ENCODE assay signal across 23 cellular contexts in genomic region chr9:138040446-138041430, GRCh38.
DNase-seq lines count a peak whose midpoint lies in the region; ATAC-seq and TF ChIP-seq lines count a peak whose summit lies in the region.
"Had no signal": no experiment of that assay in that cellular context is flagged by ENCODE, and none has a peak within 500 bp of the region (broad histone marks: within the 10 kb centered on the region; RNA-seq: fewer than 3 reads in every experiment).

No MANE protein-coding gene starts in this region.

- H3K4me3 ChIP-seq in right atrium auricular region (no peak overlapping the region), right cardiac atrium (ENCODE audit: low read length) (no peak overlapping the region), testis (no peak overlapping the region)
- H3K4me3 ChIP-seq: BLaER1 treated with 17β-estradiol and CSF1 and Interleukin-3, amounts not matched to agents 10 nM and 100 nM; GM23248 had no signal

- no peak for TF ChIP-seq POLR2A in testis (IDR thresholded peaks at IDR 0.05)

- H3K4me1 ChIP-seq in right atrium auricular region (no peaks in the 10 kb centered on the region), right cardiac atrium (ENCODE audit: control insufficient read depth, insufficient read depth, low read length) (no peaks in the 10 kb centered on the region), testis (no peaks in the 10 kb centered on the region)

- H3K36me3 ChIP-seq in right atrium auricular region (no peaks in the 10 kb centered on the region), testis (ENCODE audit: low read depth, missing control alignments) (no peaks in the 10 kb centered on the region)
- H3K36me3 ChIP-seq: BLaER1 treated with 17β-estradiol and CSF1 and Interleukin-3, amounts not matched to agents 10 nM and 100 nM had no signal

- H3K27ac ChIP-seq in right atrium auricular region (no peak overlapping the region), right cardiac atrium (ENCODE audit: low read length) (no peak overlapping the region), testis (no peak overlapping the region)
- H3K27ac ChIP-seq: BLaER1 treated with 17β-estradiol and CSF1 and Interleukin-3, amounts not matched to agents 10 nM and 100 nM; GM23248; KMS-11; RWPE1 had no signal

- H3K9me3 ChIP-seq in right atrium auricular region (no peaks in the 10 kb centered on the region), right cardiac atrium (ENCODE audit: control insufficient read depth, low read length) (no peaks in the 10 kb centered on the region), testis (no peaks in the 10 kb centered on the region)
- H3K9me3 ChIP-seq: BLaER1 treated with 17β-estradiol and CSF1 and Interleukin-3, amounts not matched to agents 10 nM and 100 nM had no signal

- TF ChIP-seq CTCF in right atrium auricular region (IDR thresholded peaks at IDR 0.05) (no peak), testis (IDR thresholded peaks at IDR 0.05) (no peak)

- WGBS in right cardiac atrium = 72% methylated on average over 17 of the region's 17 CpGs
- WGBS in testis, 2 donors = 91% methylated on average over 17 of the region's 17 CpGs

- DNase-seq in activated CD4-positive, alpha-beta T cell treated with anti-CD3 and anti-CD28 coated beads for 1 hour = peak; percentile 2
- DNase-seq in activated CD4-positive, alpha-beta T cell treated with anti-CD3 and anti-CD28 coated beads, Interleukin-2, amount 50 U/mL, for 1 hour = no peak
- DNase-seq in right atrium auricular region (ENCODE audit: low spot score) = peak; percentile 26
- no peak for DNase-seq in right cardiac atrium
- peak; percentile 9 for DNase-seq in testis
- no peak for DNase-seq in NAMALWA (ENCODE audit: low spot score)
- DNase-seq in SIG-M5 treated with dmso at 0.1 percent for 504 hours (lab: John Stamatoyannopoulos, UW; ENCODE audit: unreplicated experiment) = no peak
- DNase-seq: 8988T; DMS153; GM23248; HCEC 1CT; IMR-90; NCI-H1105; NCI-H2029 treated with DMSO at 0.1 percent for 48 hours; NCI-H226; NCI-H524; NCI-H774; NK-92 treated with Interleukin-12 subunit alpha and Interleukin-12 subunit beta, amount 100 ng/mL, for 24 hours; SIG-M5 had no signal

- ATAC-seq in right cardiac atrium = no peak
- ATAC-seq: CD8-positive, alpha-beta T cell had no signal

- intact Hi-C loops in right cardiac atrium (cut with DNase I) = no loop called here
- intact Hi-C loops in testis (cut with DNase I; ENCODE audit: low total_unique reads) = no loop called here

- H3K27me3 ChIP-seq in right atrium auricular region (no peaks in the 10 kb centered on the region), right cardiac atrium (ENCODE audit: control insufficient read depth, insufficient read depth) (no peaks in the 10 kb centered on the region), testis (no peaks in the 10 kb centered on the region)
- H3K27me3 ChIP-seq: BLaER1 treated with 17β-estradiol and CSF1 and Interleukin-3, amounts not matched to agents 10 nM and 100 nM had no signal

Comparison
In these comparisons a context has a peak if more than half of its experiments do, and no peak if none do; other contexts are left out.
1. DNase-seq: peak in activated CD4-positive, alpha-beta T cell treated with anti-CD3 and anti-CD28 coated beads for 1 hour (single experiment), right atrium auricular region (single experiment) and testis (single experiment); none in activated CD4-positive, alpha-beta T cell treated with anti-CD3 and anti-CD28 coated beads, Interleukin-2, amount 50 U/mL, for 1 hour (single experiment), right cardiac atrium (0 of 3), NAMALWA (single experiment) and SIG-M5 treated with dmso at 0.1 percent for 504 hours (single experiment).